ENCODE assay signal across 18 cellular contexts in genomic region chr6:157211603-157212455, GRCh38.
"Had no signal": no experiment of that assay in that cellular context is flagged by ENCODE, and none has a peak within 500 bp of the region (broad histone marks: within the 10 kb centered on the region; RNA-seq: fewer than 3 reads in every experiment).

No MANE protein-coding gene starts in this region.

- DNase-seq: activated CD4-positive, alpha-beta T cell treated with anti-CD3 and anti-CD28 coated beads, Interleukin-2, amount 50 U/mL, for 4 hours; activated effector memory CD4-positive, alpha-beta T cell treated with anti-CD3 and anti-CD28 coated beads, Interleukin-2, amount 50 U/mL, for 16 hours; activated T-cell treated with anti-CD3 and anti-CD28 coated beads, Interleukin-2, amount 50 U/mL, for 4 hours; amygdala; cerebellar nuclear complex; dermis blood vessel endothelial cell; esophagus squamous epithelium; foreskin melanocyte; nephron progenitor cell; stimulated activated CD4-positive, alpha-beta T cell treated with anti-CD3 and anti-CD28 coated beads, Interleukin-15, amount 100 ng/mL, for 24 hours; stimulated activated CD4-positive, alpha-beta T cell treated with anti-CD3 and anti-CD28 coated beads, Interleukin-4, amount 100 ng/mL, for 24 hours; stomach; T-helper 17 cell had no signal

- H3K27me3 ChIP-seq: esophagus squamous epithelium, heart left ventricle, stomach had no signal

- H3K4me3 Mint-ChIP-seq: activated T-cell treated with anti-CD3 and anti-CD28 coated beads, Interleukin-2, amount 50 U/mL, for 4 hours; nephron progenitor cell; T-helper 17 cell had no signal

- H3K27me3 Mint-ChIP-seq: T-helper 17 cell had no signal

- H3K27ac ChIP-seq: esophagus squamous epithelium, heart left ventricle, stomach had no signal

- H3K9me3 Mint-ChIP-seq: activated naive CD4-positive, alpha-beta T cell treated with anti-CD3 and anti-CD28 coated beads, Interleukin-2, amount 50 U/mL, for 72 hours; activated T-cell treated with anti-CD3 and anti-CD28 coated beads, Interleukin-2, amount 50 U/mL, for 4 hours; nephron progenitor cell had no signal

- H3K27ac Mint-ChIP-seq: activated naive CD4-positive, alpha-beta T cell treated with anti-CD3 and anti-CD28 coated beads, Interleukin-2, amount 50 U/mL, for 72 hours; nephron progenitor cell; T-helper 17 cell had no signal

- H3K4me1 ChIP-seq: esophagus squamous epithelium, heart left ventricle, stomach had no signal

- ATAC-seq: activated CD4-positive, CD25-positive, alpha-beta regulatory T cell treated with anti-CD3 and anti-CD28 coated beads, Interleukin-2, amount 50 U/mL, for 24 hours; activated naive CD4-positive, alpha-beta T cell treated with anti-CD3 and anti-CD28 coated beads, Interleukin-2, amount 50 U/mL, for 72 hours; activated T-cell treated with anti-CD3 and anti-CD28 coated beads, Interleukin-2, amount 50 U/mL, for 4 hours; left lobe of liver; T-helper 17 cell had no signal

- H3K4me3 ChIP-seq: esophagus squamous epithelium, heart left ventricle, stomach, thoracic aorta had no signal

- H3K36me3 Mint-ChIP-seq: activated naive CD4-positive, alpha-beta T cell treated with anti-CD3 and anti-CD28 coated beads, Interleukin-2, amount 50 U/mL, for 72 hours had no signal

- H3K9me3 ChIP-seq: esophagus squamous epithelium, heart left ventricle, stomach, thoracic aorta had no signal
